In genomic region chr12:15749937-15750336, GRCh38 we compare ENCODE assay signal across 13 cellular contexts. TPM values are rescaled to one million over a fixed set of nuclear protein-coding genes. Genes with fewer than 3 reads are reported as not detected.
A peak's percentile ranks its signal among the peaks of the same experiment; 100 is the strongest.
DNase-seq lines count a peak whose midpoint lies in the region; ATAC-seq and TF ChIP-seq lines count a peak whose summit lies in the region.
"Had no signal": no experiment of that assay in that cellular context is flagged by ENCODE, and none has a peak within 500 bp of the region (broad histone marks: within the 10 kb centered on the region; RNA-seq: fewer than 3 reads in every experiment).

No MANE protein-coding gene starts in this region.

- H3K9me1 ChIP-seq in IMR-90 (ENCODE audit: insufficient read depth, low read length) = peaks cover 17% of the 10 kb centered on the region

- H2AFZ ChIP-seq in IMR-90 (replicated peaks; ENCODE audit: low read length, poor library complexity) (no peak overlapping the region), neural progenitor cell (replicated peaks) (no peak overlapping the region)

- H3K27ac ChIP-seq in IMR-90 (ENCODE audit: insufficient read depth, low read length) = no peak overlapping the region
- peak overlapping the region in 1 of 2 donors; percentile 1 for H3K27ac ChIP-seq in coronary artery
- H3K27ac ChIP-seq in left lung = no peak overlapping the region
- H3K27ac ChIP-seq in neural progenitor cell = no peak overlapping the region
- H3K27ac ChIP-seq in SJCRH30 = no peak overlapping the region
- H3K27ac ChIP-seq: BLaER1 treated with 17β-estradiol and CSF1 and Interleukin-3, amounts not matched to agents 10 nM and 100 nM had no signal

- peak overlapping the region; percentile 29; the same call in 1 of the 2 replicates for H3K18ac ChIP-seq in IMR-90 (ENCODE audit: low read depth, low read length)

- ATAC-seq in IMR-90 (ENCODE audit: low read depth) = no peak
- peak; percentile 65 for ATAC-seq in left lung
- no peak for ATAC-seq in GM18858 (IDR thresholded peaks at IDR 0.05; ENCODE audit: unreplicated experiment)
- ATAC-seq in HG03460 (IDR thresholded peaks at IDR 0.05; ENCODE audit: unreplicated experiment) = no peak
- ATAC-seq: HCT116 had no signal

- no peaks in the 10 kb centered on the region for H3K36me3 ChIP-seq in IMR-90 (ENCODE audit: control insufficient read depth, insufficient read depth, low read length)
- H3K36me3 ChIP-seq in left lung = no peaks in the 10 kb centered on the region
- no peaks in the 10 kb centered on the region for H3K36me3 ChIP-seq in neural progenitor cell
- H3K36me3 ChIP-seq in SJCRH30 = no peaks in the 10 kb centered on the region
- H3K36me3 ChIP-seq: BLaER1 treated with 17β-estradiol and CSF1 and Interleukin-3, amounts not matched to agents 10 nM and 100 nM had no signal

- H3K56ac ChIP-seq in IMR-90 (ENCODE audit: extremely low read depth, insufficient read depth, low read length) = no peak overlapping the region

- TF ChIP-seq CTCF in IMR-90 (conservative IDR thresholded peaks at IDR 0.05; ENCODE audit: low read depth, low read length) = no peak
- TF ChIP-seq CTCF in coronary artery (IDR thresholded peaks at IDR 0.05) = no peak
- TF ChIP-seq CTCF in left lung (IDR thresholded peaks at IDR 0.05) = no peak
- TF ChIP-seq CTCF in osteocyte (IDR thresholded peaks at IDR 0.05) = no peak
- TF ChIP-seq CTCF in neural progenitor cell (IDR thresholded peaks at IDR 0.05) = no peak

- H3K27me3 Mint-ChIP-seq in osteocyte (ENCODE audit: unreplicated experiment) (no peaks in the 10 kb centered on the region), neural progenitor cell (ENCODE audit: insufficient read depth, low read depth) (peaks cover 2% of the 10 kb centered on the region)

- in situ Hi-C loops in IMR-90 (cut with MboI; ENCODE audit: low sequenced_read_pairs) = no loop called here

- no peaks in the 10 kb centered on the region for H3K9me3 ChIP-seq in IMR-90 (ENCODE audit: control insufficient read depth, insufficient read depth, low read length)
- H3K9me3 ChIP-seq in left lung = no peaks in the 10 kb centered on the region
- no peaks in the 10 kb centered on the region for H3K9me3 ChIP-seq in neural progenitor cell (ENCODE audit: low read depth)
- H3K9me3 ChIP-seq in SJCRH30 (replicated peaks) = no peaks in the 10 kb centered on the region

- H3K36me3 Mint-ChIP-seq in osteocyte (ENCODE audit: unreplicated experiment) = peaks cover 10% of the 10 kb centered on the region
- H3K36me3 Mint-ChIP-seq in neural progenitor cell = peaks cover 5% of the 10 kb centered on the region
- H3K36me3 Mint-ChIP-seq: CD4-positive, CD25-positive, alpha-beta regulatory T cell had no signal

- peaks cover 94% of the 10 kb centered on the region for H3K4me1 Mint-ChIP-seq in osteocyte (ENCODE audit: unreplicated experiment)
- H3K4me1 Mint-ChIP-seq in neural progenitor cell = no peaks in the 10 kb centered on the region
- H3K4me1 Mint-ChIP-seq: CD4-positive, CD25-positive, alpha-beta regulatory T cell had no signal

- H3K27ac Mint-ChIP-seq in osteocyte (ENCODE audit: unreplicated experiment) = peak overlapping the region; percentile 59
- no peak overlapping the region for H3K27ac Mint-ChIP-seq in neural progenitor cell
- H3K27ac Mint-ChIP-seq: CD4-positive, CD25-positive, alpha-beta regulatory T cell had no signal

- no peak overlapping the region for H2BK120ac ChIP-seq in IMR-90 (ENCODE audit: low read depth, low read length)

- no peak overlapping the region for H4K91ac ChIP-seq in IMR-90 (ENCODE audit: insufficient read depth, low read depth, low read length)

- no peak overlapping the region for H2AK5ac ChIP-seq in IMR-90 (ENCODE audit: low read depth, low read length)

- H3K79me2 ChIP-seq in neural progenitor cell (ENCODE audit: low read depth) = no peaks in the 10 kb centered on the region

- H2BK15ac ChIP-seq in IMR-90 (ENCODE audit: low read depth, low read length) = peak overlapping the region; percentile 21; the same call in 1 of the 3 replicates

- H3K4me3 Mint-ChIP-seq in osteocyte (ENCODE audit: unreplicated experiment) = no peak overlapping the region
- H3K4me3 Mint-ChIP-seq in neural progenitor cell = no peak overlapping the region

- TF ChIP-seq RAD21 in IMR-90 (IDR thresholded peaks at IDR 0.05; ENCODE audit: low read length) = no peak

- H3K4ac ChIP-seq in IMR-90 (ENCODE audit: low read depth, low read length) = 0 out of 2 replicates have a peak overlapping the region, but pooled peaks have one; percentile 11

- H3K9me3 Mint-ChIP-seq in osteocyte (ENCODE audit: unreplicated experiment) (no peaks in the 10 kb centered on the region), neural progenitor cell (peaks cover 17% of the 10 kb centered on the region)

- dilution Hi-C loops in IMR-90 (cut with HindIII; ENCODE audit: low sequenced_read_pairs, unreplicated experiment) = no loop called here

- no peak overlapping the region for H3K9ac ChIP-seq in IMR-90 (ENCODE audit: low read depth, low read length)
- H3K9ac ChIP-seq in neural progenitor cell = no peak overlapping the region
- H3K9ac ChIP-seq: BLaER1 treated with 17β-estradiol and CSF1 and Interleukin-3, amounts not matched to agents 10 nM and 100 nM had no signal

- peak overlapping the region; percentile 56 for H2BK5ac ChIP-seq in IMR-90 (ENCODE audit: low read depth, low read length, poor library complexity, severe bottlenecking)

- H4K5ac ChIP-seq in IMR-90 (ENCODE audit: low read depth, low read length) = no peak overlapping the region

- no peak overlapping the region for H2AK9ac ChIP-seq in IMR-90 (replicated peaks; ENCODE audit: low read depth, low read length, poor library complexity)

- CTCF ChIA-PET in IMR-90 (lab: Yijun Ruan, JAX) = no interaction called here

- H3K27me3 ChIP-seq in IMR-90 (ENCODE audit: control insufficient read depth, insufficient read depth, low read length) (no peaks in the 10 kb centered on the region), left lung (no peaks in the 10 kb centered on the region), neural progenitor cell (no peaks in the 10 kb centered on the region), SJCRH30 (no peaks in the 10 kb centered on the region)
- H3K27me3 ChIP-seq: BLaER1 treated with 17β-estradiol and CSF1 and Interleukin-3, amounts not matched to agents 10 nM and 100 nM had no signal

- no TSS peak for BruUV-seq in IMR-90 (replicated peaks; lab: Mats Ljungman, UMichigan)

- WGBS in IMR-90 (ENCODE audit: extremely low coverage in 2 of 2, insufficient read length in 1 of 2), 2 experiments = 90% methylated on average over 4 of the region's 4 CpGs; no CpG with 5 or more reads in 1 of the 2 experiments

- no peak overlapping the region for H4K8ac ChIP-seq in IMR-90 (ENCODE audit: low read depth in 2 of 2, low read length in 2 of 2)

- H3K14ac ChIP-seq in IMR-90 (replicated peaks; ENCODE audit: low read depth, low read length) = no peak overlapping the region

- no peak overlapping the region for H2BK20ac ChIP-seq in IMR-90 (ENCODE audit: low read depth, low read length)

- peaks cover 28 to 71% of the 10 kb centered on the region in 2 experiments for H3K79me1 ChIP-seq in IMR-90 (ENCODE audit: low read depth in 1 of 2, low read length in 2 of 2)

- H3K4me2 ChIP-seq in IMR-90 (ENCODE audit: low read depth, low read length) (no peak overlapping the region), neural progenitor cell (no peak overlapping the region)
- H3K4me2 ChIP-seq: BLaER1 treated with 17β-estradiol and CSF1 and Interleukin-3, amounts not matched to agents 10 nM and 100 nM had no signal

- no peak for TF ChIP-seq POLR2A in IMR-90 (IDR thresholded peaks at IDR 0.05; ENCODE audit: low read depth, low read length)

- POLR2A ChIA-PET in IMR-90 (lab: Charles Lee; ENCODE audit: unreplicated experiment) = no interaction called here

- peaks cover 22% of the 10 kb centered on the region; the same call in 1 of the 2 replicates for H4K20me1 ChIP-seq in IMR-90 (ENCODE audit: insufficient read depth, low read length)
- H4K20me1 ChIP-seq in neural progenitor cell (ENCODE audit: low read depth) = no peaks in the 10 kb centered on the region

- DNase-seq in IMR-90 (no peak), coronary artery (ENCODE audit: low spot score) (no peak), left lung (no peak), osteocyte (ENCODE audit: extremely low spot score, unreplicated experiment) (no peak), neural progenitor cell (ENCODE audit: low spot score) (no peak), SJCRH30 (no peak)
- DNase-seq: ACHN; CD4-positive, CD25-positive, alpha-beta regulatory T cell; DMS 273 treated with DMSO at 0.1 percent for 48 hours had no signal

- peaks cover 18% of the 10 kb centered on the region for H3K4me1 ChIP-seq in IMR-90 (ENCODE audit: control insufficient read depth, insufficient read depth, low read length)
- H3K4me1 ChIP-seq in left lung = no peaks in the 10 kb centered on the region
- H3K4me1 ChIP-seq in neural progenitor cell = no peaks in the 10 kb centered on the region
- 0 out of 2 replicates have a peak, but pooled peaks cover 2% of the 10 kb centered on the region for H3K4me1 ChIP-seq in SJCRH30

- intact Hi-C loops in IMR-90 (cut with micrococcal nuclease) = no loop called here
- intact Hi-C loops in left lung (cut with DNase I) = no loop called here

- H3F3A ChIP-seq in neural progenitor cell (ENCODE audit: low read depth) = no peaks in the 10 kb centered on the region

- no peak overlapping the region for H3K23ac ChIP-seq in IMR-90 (ENCODE audit: low read depth, low read length)

- no peak overlapping the region for H3K4me3 ChIP-seq in IMR-90 (ENCODE audit: insufficient read depth, low read depth, low read length)
- peak overlapping the region; percentile 27 for H3K4me3 ChIP-seq in coronary artery
- H3K4me3 ChIP-seq in left lung = no peak overlapping the region
- no peak overlapping the region for H3K4me3 ChIP-seq in neural progenitor cell
- H3K4me3 ChIP-seq in SJCRH30 = no peak overlapping the region
- H3K4me3 ChIP-seq: BLaER1 treated with 17β-estradiol and CSF1 and Interleukin-3, amounts not matched to agents 10 nM and 100 nM had no signal

TF ChIP-seq in IMR-90, 13 proteins besides CTCF, POLR2A, EP300 and RAD21 (continues in another document):
- TF ChIP-seq NFE2L2 (IDR thresholded peaks at IDR 0.05; ENCODE audit: low read depth, low read length) = no peak
- no peak for TF ChIP-seq MAZ (IDR thresholded peaks at IDR 0.05; ENCODE audit: borderline replicate concordance, low read depth, low read length)
- TF ChIP-seq FOS (IDR thresholded peaks at IDR 0.05; ENCODE audit: low read depth, low read length) = no peak
- no peak for TF ChIP-seq RFX5 (IDR thresholded peaks at IDR 0.05; ENCODE audit: low read depth, low read length)

RNA-seq across cellular contexts. Expression of gene EPS8, which starts 39.3 kb away (rescaled TPM):
- total RNA-seq in IMR-90 (2012; rRNA removed) (102 and 104 TPM in 2 replicates), left lung (10 to 100 TPM; 58.2 to 64.8 TPM), osteocyte (303 and 308 TPM in 2 replicates), neural progenitor cell (ENCODE audit: low replicate concordance) (9.8 and 17.0 TPM in 2 replicates)
- 45.0 and 45.1 TPM in 2 replicates for polyA plus RNA-seq in IMR-90 (2012; rRNA removed)
- 14.0 and 14.1 TPM in 2 replicates for polyA plus RNA-seq in IMR-90 (2012; cell fraction: cytosol; rRNA removed)
- 26.2 and 55.5 TPM in 2 replicates for polyA plus RNA-seq in IMR-90 (2012; cell fraction: nucleus; rRNA removed; ENCODE audit: low replicate concordance)
- total RNA-seq in SJCRH30 (2014; rRNA removed; shearing (Covaris generic)) = 23.3 and 27.1 TPM in 2 replicates
